7 cellular contexts compared by ENCODE assay signal in genomic region chr12:6936642-6937480, GRCh38. TPM values are rescaled to one million over a fixed set of nuclear protein-coding genes. Genes with fewer than 3 reads are reported as not detected.
DNase-seq lines count a peak whose midpoint lies in the region; ATAC-seq and TF ChIP-seq lines count a peak whose summit lies in the region.
"Had no signal": no experiment of that assay in that cellular context is flagged by ENCODE, and none has a peak within 500 bp of the region (broad histone marks: within the 10 kb centered on the region; RNA-seq: fewer than 3 reads in every experiment).

No MANE protein-coding gene starts in this region.

- H4K91ac ChIP-seq in neuronal stem cell (ENCODE audit: low read depth, low read length, poor library complexity): no peak overlapping the region

- H3K4me1 ChIP-seq in breast epithelium (peaks cover 8 to 42% of the 10 kb centered on the region in 2 donors), neuronal stem cell (ENCODE audit: control insufficient read depth in 2 of 2, insufficient read depth in 1 of 2, low read depth in 1 of 2, low read length in 2 of 2) (peaks cover 3 to 6% of the 10 kb centered on the region in 2 donors)

- DNase-seq in GM06990 (ENCODE audit: extremely low read depth, insufficient read length) (peak; percentile 72), NCI-H1105 (lab: John Stamatoyannopoulos, UW) (peak; percentile 78), breast epithelium (ENCODE audit: low spot score in 2 of 2) (no peak), neuronal stem cell (ENCODE audit: low spot score) (no peak), EL (no peak)

- no peak overlapping the region for H2BK15ac ChIP-seq in neuronal stem cell (ENCODE audit: low read length)

- peaks cover 14% of the 10 kb centered on the region for H3K36me3 ChIP-seq in GM06990 (ENCODE audit: control insufficient read depth, insufficient read depth, low read length)
- no peaks in the 10 kb centered on the region for H3K36me3 ChIP-seq in breast epithelium
- H3K36me3 ChIP-seq in neuronal stem cell (replicated peaks in 1 of 2; ENCODE audit: control insufficient read depth in 2 of 2, insufficient read depth in 2 of 2, low read length in 2 of 2): peaks cover 52 to 90% of the 10 kb centered on the region in 2 donors

- H2BK5ac ChIP-seq in neuronal stem cell (ENCODE audit: low read length): peak overlapping the region; percentile 59

- H3K14ac ChIP-seq in neuronal stem cell (ENCODE audit: low read length): no peak overlapping the region

- H3K9me3 ChIP-seq in breast epithelium (no peaks in the 10 kb centered on the region), neuronal stem cell (replicated peaks in 1 of 2; ENCODE audit: control insufficient read depth in 2 of 2, insufficient read depth in 1 of 2, low read depth in 1 of 2, low read length in 2 of 2) (no peaks in the 10 kb centered on the region)

- H3K4me3 ChIP-seq in GM06990 (replicated peaks; ENCODE audit: low read depth, low read length) (peak overlapping the region; percentile 90), breast epithelium (peak overlapping the region; percentile 60 to 69 (median 62)), neuronal stem cell (ENCODE audit: low read length in 2 of 2) (no peak overlapping the region)

- no peak for ATAC-seq in HG03354 (IDR thresholded peaks at IDR 0.05; ENCODE audit: poor library complexity, severe bottlenecking, unreplicated experiment)

- WGBS in neuronal stem cell (ENCODE audit: extremely low coverage in 2 of 2, insufficient read length in 2 of 2, insufficient replicate concordance in 1 of 2), 2 donors: no CpG with 5 or more reads among the region's 36 CpGs

- H2BK120ac ChIP-seq in neuronal stem cell (ENCODE audit: low read depth, low read length): no peak overlapping the region

- H3K18ac ChIP-seq in neuronal stem cell (ENCODE audit: low read length): peak overlapping the region; percentile 100

- no peak overlapping the region for H4K8ac ChIP-seq in neuronal stem cell (ENCODE audit: low read depth, low read length)

- no peak overlapping the region for H2BK12ac ChIP-seq in neuronal stem cell (ENCODE audit: low read length)

- H3K79me1 ChIP-seq in neuronal stem cell (ENCODE audit: low read depth, low read length): peaks cover 16% of the 10 kb centered on the region

- H3K27ac ChIP-seq in breast epithelium (peak overlapping the region; percentile 96 to 99), neuronal stem cell (replicated peaks; ENCODE audit: low read length) (peak overlapping the region; percentile 95)

- H3K4me2 ChIP-seq in neuronal stem cell (ENCODE audit: insufficient read depth, low read length, poor library complexity, severe bottlenecking): peak overlapping the region; percentile 62

- intact Hi-C loops in breast epithelium (cut with DNase I; ENCODE audit: low total_unique reads): no loop called here

- peak; percentile 27 for TF ChIP-seq CTCF in GM06990 (IDR thresholded peaks at IDR 0.05; ENCODE audit: insufficient read depth, low read length, poor library complexity, severe bottlenecking)
- TF ChIP-seq CTCF in breast epithelium (IDR thresholded peaks at IDR 0.05): no peak

- peak overlapping the region; percentile 94 for H3K9ac ChIP-seq in neuronal stem cell (ENCODE audit: low read depth, low read length, poor library complexity)

- H3K4ac ChIP-seq in neuronal stem cell (ENCODE audit: low read length): no peak overlapping the region

- H2AK5ac ChIP-seq in neuronal stem cell (ENCODE audit: low read depth, low read length): peak overlapping the region; percentile 98

- no peak overlapping the region for H2AFZ ChIP-seq in neuronal stem cell (ENCODE audit: low read length)

- no peak for TF ChIP-seq POLR2A in breast epithelium (IDR thresholded peaks at IDR 0.05)

- H3K23ac ChIP-seq in neuronal stem cell (ENCODE audit: low read depth, low read length, poor library complexity): peak overlapping the region; percentile 100

- no peaks in the 10 kb centered on the region for H3K27me3 ChIP-seq in GM06990 (replicated peaks; ENCODE audit: control insufficient read depth, insufficient read depth, low read length)
- H3K27me3 ChIP-seq in breast epithelium: no peaks in the 10 kb centered on the region
- no peaks in the 10 kb centered on the region for H3K27me3 ChIP-seq in neuronal stem cell (ENCODE audit: control insufficient read depth in 3 of 3, insufficient read depth in 3 of 3, low read depth in 1 of 3, low read length in 3 of 3)

RNA-seq across cellular contexts. Expression of gene RNU7-1, which starts 6.8 kb away (rescaled TPM):
- not detected for total RNA-seq in breast epithelium
- polyA plus RNA-seq in neuronal stem cell (2013, experiment 1 of 2): not detected
- polyA plus RNA-seq in neuronal stem cell (2013, experiment 2 of 2): not detected
- total RNA-seq: M059J had no signal

RNA-seq across cellular contexts. Expression of gene C12orf57, which starts 7.0 kb away (rescaled TPM):
- 100 to 1,000 TPM; 515 to 824 (median 547) TPM for total RNA-seq in breast epithelium
- polyA plus RNA-seq in neuronal stem cell (2013, experiment 1 of 2): 511 TPM
- 489 TPM for polyA plus RNA-seq in neuronal stem cell (2013, experiment 2 of 2)

RNA-seq across cellular contexts. Expression of gene ATN1, which starts 9.1 kb away (rescaled TPM):
- total RNA-seq in breast epithelium: 10 to 100 TPM; 57.9 to 96.4 (median 59.7) TPM
- 114 TPM for polyA plus RNA-seq in neuronal stem cell (2013, experiment 1 of 2)
- 113 TPM for polyA plus RNA-seq in neuronal stem cell (2013, experiment 2 of 2)

RNA-seq across cellular contexts. Expression of gene PTPN6, which starts 14.3 kb away (rescaled TPM):
- total RNA-seq in breast epithelium: 10 to 100 TPM; 14.7 to 28.0 (median 20.3) TPM
- polyA plus RNA-seq in neuronal stem cell (2013, experiment 1 of 2): 3.2 TPM
- polyA plus RNA-seq in neuronal stem cell (2013, experiment 2 of 2): 2.7 TPM

RNA-seq across cellular contexts. Expression of gene ENO2, which starts 22.5 kb away (rescaled TPM):
- 10 to 100 TPM in 2 of 3 donors, 1 to 10 TPM in 1; 5.0 to 16.1 (median 11.1) TPM for total RNA-seq in breast epithelium
- 105 TPM for polyA plus RNA-seq in neuronal stem cell (2013, experiment 1 of 2)
- 101 TPM for polyA plus RNA-seq in neuronal stem cell (2013, experiment 2 of 2)

Comparison
In these comparisons a context has a peak if more than half of its experiments do, and no peak if none do; other contexts are left out.
1. DNase-seq: peak in GM06990 (single experiment) and NCI-H1105 (single experiment); none in breast epithelium (0 of 2), neuronal stem cell (single experiment) and EL (single experiment).
2. H3K4me3 ChIP-seq: peak in GM06990 (single experiment) and breast epithelium (3 of 3); none in neuronal stem cell (0 of 2).